ENCODE assay signal across 1 cellular context in genomic region chr9:133406480-133407307, GRCh38.
TF ChIP-seq lines count a peak whose summit lies in the region.

No MANE protein-coding gene starts in this region.

TF ChIP-seq in GM12878, 131 proteins besides CTCF, POLR2A, EP300 and RAD21:
- TF ChIP-seq HDGF (IDR thresholded peaks at IDR 0.05) (peak; percentile 96), RFX5 (IDR thresholded peaks at IDR 0.05; ENCODE audit: low read depth, low read length) (no peak), PRDM15 (CRISPR knock-in tag; IDR thresholded peaks at IDR 0.05) (no peak), ATF7 (IDR thresholded peaks at IDR 0.05; ENCODE audit: low read depth) (peak; percentile 76), YY1 (IDR thresholded peaks at IDR 0.05; ENCODE audit: low read depth, low read length) (peak; percentile 70), IRF4 (IDR thresholded peaks at IDR 0.05; ENCODE audit: low read depth, low read length) (0 out of 2 replicates have a peak, but pooled peaks have one; percentile 44), CREB1 (IDR thresholded peaks at IDR 0.05; ENCODE audit: low read depth) (peak; percentile 88), SMARCA5 (IDR thresholded peaks at IDR 0.05) (peak; percentile 54; the same call in 1 of the 2 replicates), NBN (IDR thresholded peaks at IDR 0.05) (0 out of 2 replicates have a peak, but pooled peaks have one; percentile 35), SMC3 (IDR thresholded peaks at IDR 0.05; ENCODE audit: borderline replicate concordance, low read length) (peak; percentile 92), PBX3 (IDR thresholded peaks at IDR 0.05; ENCODE audit: insufficient replicate concordance, low read depth, low read length) (no peak), DPF2 (IDR thresholded peaks at IDR 0.05) (0 out of 2 replicates have a peak, but pooled peaks have one; percentile 16), CHD2 (IDR thresholded peaks at IDR 0.05; ENCODE audit: borderline replicate concordance, low read depth, low read length) (no peak), LARP7 (IDR thresholded peaks at IDR 0.05) (peak; percentile 47; the same call in 1 of the 2 replicates), ZNF207 (IDR thresholded peaks at IDR 0.05; ENCODE audit: borderline replicate concordance) (no peak), TCF3 (IDR thresholded peaks at IDR 0.05; ENCODE audit: borderline replicate concordance, insufficient read depth, low read depth, low read length) (no peak), ZBED1 (IDR thresholded peaks at IDR 0.05; ENCODE audit: borderline replicate concordance) (no peak), POLR2AphosphoS5 (IDR thresholded peaks at IDR 0.05; ENCODE audit: low read length) (no peak; the same call in 1 of the 2 replicates), BHLHE40 (IDR thresholded peaks at IDR 0.05; ENCODE audit: borderline replicate concordance in 1 of 2, low read depth in 2 of 2, low read length in 1 of 2) (peak in 1 of 2 experiments; percentile 40; a peak in 1 of 4 replicates), CBX3 (IDR thresholded peaks at IDR 0.05; ENCODE audit: borderline replicate concordance, low read depth) (no peak), TCF7 (IDR thresholded peaks at IDR 0.05; ENCODE audit: borderline replicate concordance) (no peak), ETV6 (conservative IDR thresholded peaks at IDR 0.05 in 1 of 2, IDR thresholded peaks at IDR 0.05 in 1 of 2; ENCODE audit: borderline replicate concordance in 1 of 2, low read depth in 1 of 2) (no peak), RUNX3 (IDR thresholded peaks at IDR 0.05; ENCODE audit: low read length) (peak; percentile 53), PML (IDR thresholded peaks at IDR 0.05; ENCODE audit: low read length) (no peak), NKRF (conservative IDR thresholded peaks at IDR 0.05) (no peak), ZBTB33 (IDR thresholded peaks at IDR 0.05) (peak; percentile 62; the same call in 1 of the 2 replicates), CREM (IDR thresholded peaks at IDR 0.05; ENCODE audit: low read depth) (peak; percentile 78; the same call in 1 of the 2 replicates), SRF (IDR thresholded peaks at IDR 0.05; ENCODE audit: low read depth in 2 of 2, low read length in 2 of 2) (0 out of 4 replicates have a peak, but pooled peaks of 1 of the 2 experiments have one; percentile 21)
- TF ChIP-seq, protein P1, sequence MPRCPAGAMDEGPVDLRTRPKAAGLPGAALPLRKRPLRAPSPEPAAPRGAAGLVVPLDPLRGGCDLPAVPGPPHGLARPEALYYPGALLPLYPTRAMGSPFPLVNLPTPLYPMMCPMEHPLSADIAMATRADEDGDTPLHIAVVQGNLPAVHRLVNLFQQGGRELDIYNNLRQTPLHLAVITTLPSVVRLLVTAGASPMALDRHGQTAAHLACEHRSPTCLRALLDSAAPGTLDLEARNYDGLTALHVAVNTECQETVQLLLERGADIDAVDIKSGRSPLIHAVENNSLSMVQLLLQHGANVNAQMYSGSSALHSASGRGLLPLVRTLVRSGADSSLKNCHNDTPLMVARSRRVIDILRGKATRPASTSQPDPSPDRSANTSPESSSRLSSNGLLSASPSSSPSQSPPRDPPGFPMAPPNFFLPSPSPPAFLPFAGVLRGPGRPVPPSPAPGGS (IDR thresholded peaks at IDR 0.05; ENCODE audit: borderline replicate concordance, insufficient read depth, low read depth, low read length, poor library complexity, severe bottlenecking), result no peak
- TF ChIP-seq, protein P2, sequence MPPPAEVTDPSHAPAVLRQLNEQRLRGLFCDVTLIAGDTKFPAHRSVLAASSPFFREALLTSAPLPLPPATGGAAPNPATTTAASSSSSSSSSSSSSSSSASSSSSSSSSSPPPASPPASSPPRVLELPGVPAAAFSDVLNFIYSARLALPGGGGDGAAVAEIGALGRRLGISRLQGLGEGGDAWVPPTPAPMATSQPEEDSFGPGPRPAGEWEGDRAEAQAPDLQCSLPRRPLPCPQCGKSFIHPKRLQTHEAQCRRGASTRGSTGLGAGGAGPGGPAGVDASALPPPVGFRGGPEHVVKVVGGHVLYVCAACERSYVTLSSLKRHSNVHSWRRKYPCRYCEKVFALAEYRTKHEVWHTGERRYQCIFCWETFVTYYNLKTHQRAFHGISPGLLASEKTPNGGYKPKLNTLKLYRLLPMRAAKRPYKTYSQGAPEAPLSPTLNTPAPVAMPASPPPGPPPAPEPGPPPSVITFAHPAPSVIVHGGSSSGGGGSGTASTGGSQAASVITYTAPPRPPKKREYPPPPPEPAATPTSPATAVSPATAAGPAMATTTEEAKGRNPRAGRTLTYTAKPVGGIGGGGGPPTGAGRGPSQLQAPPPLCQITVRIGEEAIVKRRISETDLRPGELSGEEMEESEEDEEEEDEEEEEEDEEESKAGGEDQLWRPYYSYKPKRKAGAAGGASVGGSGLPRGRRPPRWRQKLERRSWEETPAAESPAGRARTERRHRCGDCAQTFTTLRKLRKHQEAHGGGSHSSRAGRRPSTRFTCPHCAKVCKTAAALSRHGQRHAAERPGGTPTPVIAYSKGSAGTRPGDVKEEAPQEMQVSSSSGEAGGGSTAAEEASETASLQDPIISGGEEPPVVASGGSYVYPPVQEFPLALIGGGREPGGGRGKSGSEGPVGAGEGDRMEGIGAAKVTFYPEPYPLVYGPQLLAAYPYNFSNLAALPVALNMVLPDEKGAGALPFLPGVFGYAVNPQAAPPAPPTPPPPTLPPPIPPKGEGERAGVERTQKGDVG (CRISPR knock-in tag; IDR thresholded peaks at IDR 0.05), result no peak
- TF ChIP-seq, protein P3, sequence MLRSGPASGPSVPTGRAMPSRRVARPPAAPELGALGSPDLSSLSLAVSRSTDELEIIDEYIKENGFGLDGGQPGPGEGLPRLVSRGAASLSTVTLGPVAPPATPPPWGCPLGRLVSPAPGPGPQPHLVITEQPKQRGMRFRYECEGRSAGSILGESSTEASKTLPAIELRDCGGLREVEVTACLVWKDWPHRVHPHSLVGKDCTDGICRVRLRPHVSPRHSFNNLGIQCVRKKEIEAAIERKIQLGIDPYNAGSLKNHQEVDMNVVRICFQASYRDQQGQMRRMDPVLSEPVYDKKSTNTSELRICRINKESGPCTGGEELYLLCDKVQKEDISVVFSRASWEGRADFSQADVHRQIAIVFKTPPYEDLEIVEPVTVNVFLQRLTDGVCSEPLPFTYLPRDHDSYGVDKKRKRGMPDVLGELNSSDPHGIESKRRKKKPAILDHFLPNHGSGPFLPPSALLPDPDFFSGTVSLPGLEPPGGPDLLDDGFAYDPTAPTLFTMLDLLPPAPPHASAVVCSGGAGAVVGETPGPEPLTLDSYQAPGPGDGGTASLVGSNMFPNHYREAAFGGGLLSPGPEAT (IDR thresholded peaks at IDR 0.05; ENCODE audit: low read depth), result no peak
- TF ChIP-seq, protein P4, sequence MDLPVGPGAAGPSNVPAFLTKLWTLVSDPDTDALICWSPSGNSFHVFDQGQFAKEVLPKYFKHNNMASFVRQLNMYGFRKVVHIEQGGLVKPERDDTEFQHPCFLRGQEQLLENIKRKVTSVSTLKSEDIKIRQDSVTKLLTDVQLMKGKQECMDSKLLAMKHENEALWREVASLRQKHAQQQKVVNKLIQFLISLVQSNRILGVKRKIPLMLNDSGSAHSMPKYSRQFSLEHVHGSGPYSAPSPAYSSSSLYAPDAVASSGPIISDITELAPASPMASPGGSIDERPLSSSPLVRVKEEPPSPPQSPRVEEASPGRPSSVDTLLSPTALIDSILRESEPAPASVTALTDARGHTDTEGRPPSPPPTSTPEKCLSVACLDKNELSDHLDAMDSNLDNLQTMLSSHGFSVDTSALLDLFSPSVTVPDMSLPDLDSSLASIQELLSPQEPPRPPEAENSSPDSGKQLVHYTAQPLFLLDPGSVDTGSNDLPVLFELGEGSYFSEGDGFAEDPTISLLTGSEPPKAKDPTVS (IDR thresholded peaks at IDR 0.05; ENCODE audit: low read depth, low read length), result 0 out of 2 replicates have a peak, but pooled peaks have one; percentile 25
